ENCODE assay signal across 23 cellular contexts in the genomic region with DNA sequence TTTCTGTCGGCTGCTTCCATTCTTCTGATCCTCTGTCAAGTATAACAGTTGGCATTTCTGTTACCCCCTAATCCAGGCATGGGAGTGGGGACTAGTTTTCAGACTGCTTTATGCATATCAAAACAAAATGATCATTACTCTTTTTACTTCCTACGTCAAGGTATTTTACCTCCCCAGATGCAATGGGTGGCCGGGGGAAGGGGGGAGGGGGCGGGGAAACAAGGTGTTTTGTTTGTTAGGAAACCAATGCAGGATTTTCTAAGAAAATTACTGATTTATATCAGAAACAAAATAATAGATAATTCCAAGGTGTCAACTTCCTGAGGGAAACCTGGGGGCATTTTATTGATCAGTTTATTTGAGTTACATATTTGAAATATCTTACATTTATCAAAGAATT.
A peak's percentile ranks its signal among the peaks of the same experiment; 100 is the strongest.
DNase-seq lines count a peak whose midpoint lies in the region; ATAC-seq and TF ChIP-seq lines count a peak whose summit lies in the region.
"Had no signal": no experiment of that assay in that cellular context is flagged by ENCODE, and none has a peak within 500 bp of the region (broad histone marks: within the 10 kb centered on the region; RNA-seq: fewer than 3 reads in every experiment).

No MANE protein-coding gene starts in this region.

- no peak overlapping the region for H2BK15ac ChIP-seq in H9 (ENCODE audit: low read depth, low read length)
- no peak overlapping the region for H2BK15ac ChIP-seq in neuronal stem cell (ENCODE audit: low read length)

- H4K91ac ChIP-seq in H9 (ENCODE audit: insufficient read length, low read depth, low read length) (no peak overlapping the region), neuronal stem cell (ENCODE audit: low read depth, low read length, poor library complexity) (no peak overlapping the region)

- no peak overlapping the region for H3K14ac ChIP-seq in H9 (ENCODE audit: insufficient read depth, low read length)
- no peak overlapping the region for H3K14ac ChIP-seq in neuronal stem cell (ENCODE audit: low read length)

- H2BK20ac ChIP-seq in H9 (ENCODE audit: low read depth, low read length, poor library complexity, severe bottlenecking), result no peak overlapping the region

- H3K79me1 ChIP-seq in H9 (ENCODE audit: insufficient read depth, low read depth, low read length, poor library complexity, severe bottlenecking) (no peaks in the 10 kb centered on the region), neuronal stem cell (ENCODE audit: low read depth, low read length) (no peaks in the 10 kb centered on the region)

- H3K9me3 ChIP-seq in H9 (ENCODE audit: control insufficient read depth, low read depth, low read length) (peaks cover 8% of the 10 kb centered on the region), neural progenitor cell (ENCODE audit: low read depth) (no peaks in the 10 kb centered on the region), neuronal stem cell (replicated peaks in 1 of 2; ENCODE audit: control insufficient read depth in 2 of 2, insufficient read depth in 1 of 2, low read depth in 1 of 2, low read length in 2 of 2) (peaks cover 8 to 38% of the 10 kb centered on the region in 2 donors)

- TF ChIP-seq CTCF in GM23338 (conservative IDR thresholded peaks at IDR 0.05; ENCODE audit: low read depth in 2 of 2), result no peak
- no peak for TF ChIP-seq CTCF in H9 (conservative IDR thresholded peaks at IDR 0.05)
- no peak for TF ChIP-seq CTCF in WTC11 (IDR thresholded peaks at IDR 0.05)
- no peak for TF ChIP-seq CTCF in neural progenitor cell (IDR thresholded peaks at IDR 0.05)

- H3F3A ChIP-seq in GM23338 (replicated peaks; ENCODE audit: low read depth), result 0 out of 2 replicates have a peak, but pooled peaks cover 5% of the 10 kb centered on the region
- peaks cover 7% of the 10 kb centered on the region for H3F3A ChIP-seq in neural progenitor cell (ENCODE audit: low read depth)

- H3K4me1 Mint-ChIP-seq in GM23338, result peaks cover 5% of the 10 kb centered on the region; the same call in 2 of the 3 replicates
- H3K4me1 Mint-ChIP-seq in H9, result peaks cover 5 to 7% of the 10 kb centered on the region in 2 experiments
- peaks cover 5% of the 10 kb centered on the region for H3K4me1 Mint-ChIP-seq in WTC11
- no peaks in the 10 kb centered on the region for H3K4me1 Mint-ChIP-seq in neural progenitor cell
- H3K4me1 Mint-ChIP-seq: B cell had no signal

- CTCF ChIA-PET in WTC11 (lab: Charles Lee), result no interaction called here

- no peak overlapping the region for H4K5ac ChIP-seq in H9 (ENCODE audit: insufficient read length, low read depth, low read length)

- H3K23ac ChIP-seq in H9 (ENCODE audit: insufficient read length, low read depth, low read length) (no peak overlapping the region), neuronal stem cell (ENCODE audit: low read depth, low read length, poor library complexity) (no peak overlapping the region)

- no peak overlapping the region for H2BK5ac ChIP-seq in H9 (ENCODE audit: insufficient read length, low read length)
- H2BK5ac ChIP-seq in neuronal stem cell (ENCODE audit: low read length), result no peak overlapping the region

- no peaks in the 10 kb centered on the region for H3K27me3 ChIP-seq in GM23338 (ENCODE audit: insufficient read depth)
- H3K27me3 ChIP-seq in H9 (ENCODE audit: insufficient read depth, low read length), result no peaks in the 10 kb centered on the region
- no peaks in the 10 kb centered on the region for H3K27me3 ChIP-seq in neural progenitor cell
- H3K27me3 ChIP-seq in neuronal stem cell (ENCODE audit: control insufficient read depth in 3 of 3, insufficient read depth in 3 of 3, low read depth in 1 of 3, low read length in 3 of 3), result no peaks in the 10 kb centered on the region
- H3K27me3 ChIP-seq: BLaER1 treated with 17β-estradiol and CSF1 and Interleukin-3, amounts not matched to agents 10 nM and 100 nM had no signal

- DNase-seq in GM23338 (ENCODE audit: low spot score), result no peak
- no peak for DNase-seq in H9
- DNase-seq in WTC11 (ENCODE audit: low spot score), result no peak
- DNase-seq in neural progenitor cell (ENCODE audit: low spot score), result no peak
- no peak for DNase-seq in neuronal stem cell (ENCODE audit: low spot score)
- DNase-seq in activated gamma-delta T cell (lab: John Stamatoyannopoulos, UW), result no peak
- DNase-seq: AML-193; CD4-positive, alpha-beta T cell; CD8-positive, alpha-beta T cell; COR-L47; DMS 273 treated with DMSO at 0.1 percent for 48 hours; DMS153; DMS53; DMS79; DND-41; EL; GF-D8 had no signal

- WGBS in H9 (ENCODE audit: extremely low coverage, insufficient read length, low lambda C conversion rate), result no CpG with 5 or more reads among the region's 4 CpGs
- WGBS in neuronal stem cell (ENCODE audit: extremely low coverage in 2 of 2, insufficient read length in 2 of 2, insufficient replicate concordance in 1 of 2), 2 donors, result no CpG with 5 or more reads among the region's 4 CpGs

- no peaks in the 10 kb centered on the region for H3K79me2 ChIP-seq in GM23338 (replicated peaks; ENCODE audit: insufficient read depth)
- no peaks in the 10 kb centered on the region for H3K79me2 ChIP-seq in H9 (ENCODE audit: insufficient read depth, low read length)
- no peaks in the 10 kb centered on the region for H3K79me2 ChIP-seq in neural progenitor cell (ENCODE audit: low read depth)

- no peak overlapping the region for H3T11ph ChIP-seq in H9 (ENCODE audit: low read length)

- POLR2A ChIA-PET in WTC11 (lab: Charles Lee), result no interaction called here

- H3K9ac ChIP-seq in H9 (ENCODE audit: extremely low read depth, insufficient read length, low read length), result no peak overlapping the region
- H3K9ac ChIP-seq in neural progenitor cell, result no peak overlapping the region
- no peak overlapping the region for H3K9ac ChIP-seq in neuronal stem cell (ENCODE audit: low read depth, low read length, poor library complexity)
- H3K9ac ChIP-seq: BLaER1 treated with 17β-estradiol and CSF1 and Interleukin-3, amounts not matched to agents 10 nM and 100 nM had no signal

- H2AK5ac ChIP-seq in H9 (ENCODE audit: insufficient read length, low read length) (no peak overlapping the region), neuronal stem cell (ENCODE audit: low read depth, low read length) (no peak overlapping the region)

- H2BK12ac ChIP-seq in H9 (ENCODE audit: insufficient read length, low read depth, low read length) (no peak overlapping the region), neuronal stem cell (ENCODE audit: low read length) (no peak overlapping the region)

- no peak overlapping the region for H3K4me3 Mint-ChIP-seq in GM23338
- no peak overlapping the region for H3K4me3 Mint-ChIP-seq in H9
- H3K4me3 Mint-ChIP-seq in WTC11, result no peak overlapping the region
- no peak overlapping the region for H3K4me3 Mint-ChIP-seq in neural progenitor cell
- H3K4me3 Mint-ChIP-seq: B cell; CD4-positive, alpha-beta T cell; CD8-positive, alpha-beta T cell had no signal

- ATAC-seq in GM23338, result no peak
- ATAC-seq in WTC11, result no peak
- no peak for ATAC-seq in HG02759 (IDR thresholded peaks at IDR 0.05; ENCODE audit: unreplicated experiment)
- ATAC-seq: A549; CD8-positive, alpha-beta T cell had no signal

- no peak overlapping the region for H2AFZ ChIP-seq in GM23338
- no peak overlapping the region for H2AFZ ChIP-seq in H9 (ENCODE audit: low read length)
- no peak overlapping the region for H2AFZ ChIP-seq in neural progenitor cell (replicated peaks)
- H2AFZ ChIP-seq in neuronal stem cell (ENCODE audit: low read length), result no peak overlapping the region

- no peaks in the 10 kb centered on the region for H3K23me2 ChIP-seq in H9 (ENCODE audit: insufficient read length, low read depth, low read length, poor library complexity, severe bottlenecking)

- peaks cover 3% of the 10 kb centered on the region; the same call in 1 of the 2 replicates for H3K4me1 ChIP-seq in GM23338 (ENCODE audit: insufficient read depth)
- no peaks in the 10 kb centered on the region for H3K4me1 ChIP-seq in H9 (ENCODE audit: insufficient read depth, low read length)
- H3K4me1 ChIP-seq in neural progenitor cell, result no peaks in the 10 kb centered on the region
- H3K4me1 ChIP-seq in neuronal stem cell (ENCODE audit: control insufficient read depth in 2 of 2, insufficient read depth in 1 of 2, low read depth in 1 of 2, low read length in 2 of 2), result no peaks in the 10 kb centered on the region
- H3K4me1 ChIP-seq: A549; BLaER1 treated with 17β-estradiol and CSF1 and Interleukin-3, amounts not matched to agents 10 nM and 100 nM had no signal

- H3K9me3 Mint-ChIP-seq in GM23338, result peaks cover 12% of the 10 kb centered on the region
- H3K9me3 Mint-ChIP-seq in H9, result peaks cover 8 to 12% of the 10 kb centered on the region in 2 experiments
- H3K9me3 Mint-ChIP-seq in WTC11, result peaks cover 13% of the 10 kb centered on the region
- peaks cover 16% of the 10 kb centered on the region for H3K9me3 Mint-ChIP-seq in neural progenitor cell
- H3K9me3 Mint-ChIP-seq: CD4-positive, alpha-beta T cell; CD8-positive, alpha-beta T cell had no signal

- H3K4ac ChIP-seq in H9 (ENCODE audit: low read depth, low read length), result no peak overlapping the region
- H3K4ac ChIP-seq in neuronal stem cell (ENCODE audit: low read length), result no peak overlapping the region

- H3K36me3 ChIP-seq in GM23338 (ENCODE audit: insufficient read depth), result peaks cover 15% of the 10 kb centered on the region
- peaks cover 28% of the 10 kb centered on the region for H3K36me3 ChIP-seq in neural progenitor cell
- peaks cover 15 to 74% of the 10 kb centered on the region in 2 donors for H3K36me3 ChIP-seq in neuronal stem cell (replicated peaks in 1 of 2; ENCODE audit: control insufficient read depth in 2 of 2, insufficient read depth in 2 of 2, low read length in 2 of 2)

- H3K4me2 ChIP-seq in GM23338, result no peak overlapping the region
- no peak overlapping the region for H3K4me2 ChIP-seq in H9 (ENCODE audit: insufficient read depth, insufficient read length, low read length)
- H3K4me2 ChIP-seq in neural progenitor cell, result no peak overlapping the region
- no peak overlapping the region for H3K4me2 ChIP-seq in neuronal stem cell (ENCODE audit: insufficient read depth, low read length, poor library complexity, severe bottlenecking)
- H3K4me2 ChIP-seq: A549; BLaER1 treated with 17β-estradiol and CSF1 and Interleukin-3, amounts not matched to agents 10 nM and 100 nM had no signal

- H3K27ac Mint-ChIP-seq in GM23338 (no peak overlapping the region; the same call in 1 of the 2 replicates), H9 (peak overlapping the region in 1 of 3 experiments; percentile 68; a peak in 3 of 7 replicates), WTC11 (peak overlapping the region; percentile 89), neural progenitor cell (peak overlapping the region; percentile 42)
- H3K27ac Mint-ChIP-seq: B cell; CD4-positive, alpha-beta T cell; CD8-positive, alpha-beta T cell had no signal

- H4K20me1 ChIP-seq in GM23338 (replicated peaks; ENCODE audit: insufficient read depth) (0 out of 2 replicates have a peak, but pooled peaks cover 11% of the 10 kb centered on the region), H9 (ENCODE audit: control insufficient read depth, insufficient read depth, insufficient read length) (no peaks in the 10 kb centered on the region), neural progenitor cell (ENCODE audit: low read depth) (no peaks in the 10 kb centered on the region)
- H4K20me1 ChIP-seq: BLaER1 treated with 17β-estradiol and CSF1 and Interleukin-3, amounts not matched to agents 10 nM and 100 nM had no signal

- no peak overlapping the region for H3K56ac ChIP-seq in H9 (ENCODE audit: insufficient read length, low read depth, low read length)

- H3K18ac ChIP-seq in H9 (ENCODE audit: insufficient read length, low read depth, low read length), result no peak overlapping the region
- no peak overlapping the region for H3K18ac ChIP-seq in neuronal stem cell (ENCODE audit: low read length)

- H3K4me3 ChIP-seq in GM23338, result no peak overlapping the region
- H3K4me3 ChIP-seq in neural progenitor cell, result no peak overlapping the region
- no peak overlapping the region for H3K4me3 ChIP-seq in neuronal stem cell (ENCODE audit: low read length in 2 of 2)
- H3K4me3 ChIP-seq: A549; BLaER1 treated with 17β-estradiol and CSF1 and Interleukin-3, amounts not matched to agents 10 nM and 100 nM had no signal

- H3K36me3 Mint-ChIP-seq in GM23338 (ENCODE audit: low read depth) (peaks cover 46% of the 10 kb centered on the region), H9 (ENCODE audit: insufficient read depth in 1 of 3, low read depth in 3 of 3) (peaks cover 21 to 56% (median 36%) of the 10 kb centered on the region in 3 experiments), WTC11 (peaks cover 41% of the 10 kb centered on the region), neural progenitor cell (peaks cover 41% of the 10 kb centered on the region)

- H2BK120ac ChIP-seq in H9 (ENCODE audit: low read depth, low read length, poor library complexity, severe bottlenecking), result no peak overlapping the region
- H2BK120ac ChIP-seq in neuronal stem cell (ENCODE audit: low read depth, low read length), result no peak overlapping the region

- H3K27ac ChIP-seq in GM23338 (ENCODE audit: low read depth), result 0 out of 2 replicates have a peak overlapping the region, but pooled peaks have one; percentile 2
- H3K27ac ChIP-seq in H9 (ENCODE audit: insufficient read length, low read depth, low read length), result peak overlapping the region; percentile 52
- H3K27ac ChIP-seq in neural progenitor cell, result no peak overlapping the region
- H3K27ac ChIP-seq in neuronal stem cell (replicated peaks; ENCODE audit: low read length), result no peak overlapping the region
- H3K27ac ChIP-seq: 22Rv1; A549; BLaER1 treated with 17β-estradiol and CSF1 and Interleukin-3, amounts not matched to agents 10 nM and 100 nM; C4-2B had no signal

- H4K8ac ChIP-seq in H9 (replicated peaks; ENCODE audit: insufficient read length, low read depth, low read length) (no peak overlapping the region), neuronal stem cell (ENCODE audit: low read depth, low read length) (no peak overlapping the region)

- H3K27me3 Mint-ChIP-seq in GM23338 (ENCODE audit: insufficient read depth, low read depth, poor library complexity) (peaks cover 2% of the 10 kb centered on the region), H9 (ENCODE audit: low read depth) (no peaks in the 10 kb centered on the region), WTC11 (ENCODE audit: low read depth) (no peaks in the 10 kb centered on the region), neural progenitor cell (ENCODE audit: insufficient read depth, low read depth) (no peaks in the 10 kb centered on the region)
- H3K27me3 Mint-ChIP-seq: B cell; CD4-positive, alpha-beta T cell had no signal

- no peaks in the 10 kb centered on the region for H3K9me2 ChIP-seq in GM23338 (ENCODE audit: insufficient read depth)

Comparison
In these comparisons a context has a peak if more than half of its experiments do, and no peak if none do; other contexts are left out.
1. H3K27ac ChIP-seq: peak in GM23338 (single experiment) and H9 (single experiment); none in neural progenitor cell (single experiment) and neuronal stem cell (single experiment).